ENCODE assay signal across 9 cellular contexts in genomic region chr2:36965196-36965595, GRCh38. TPM values are rescaled to one million over a fixed set of nuclear protein-coding genes. Genes with fewer than 3 reads are reported as not detected.
A peak's percentile ranks its signal among the peaks of the same experiment; 100 is the strongest.
DNase-seq lines count a peak whose midpoint lies in the region; ATAC-seq, FAIRE-seq and TF ChIP-seq lines count a peak whose summit lies in the region.
"Had no signal": no experiment of that assay in that cellular context is flagged by ENCODE, and none has a peak within 500 bp of the region (broad histone marks: within the 10 kb centered on the region; RNA-seq: fewer than 3 reads in every experiment).

No MANE protein-coding gene starts in this region.

- FAIRE-seq in pancreas (lab: Jason Lieb, UNC): no peak
- FAIRE-seq: A204.1 had no signal

- H3K27ac ChIP-seq in iPS-18a (ENCODE audit: low read length) (no peak overlapping the region), pancreas (no peak overlapping the region)

- H3K4me3 ChIP-seq in iPS-18a (ENCODE audit: low read length): peak overlapping the region; percentile 73
- peak overlapping the region in 2 of 4 donors; percentile 96 to 98 for H3K4me3 ChIP-seq in pancreas

- CTCF ChIA-PET in activated CD8-positive, alpha-beta T cell treated with anti-CD3 and anti-CD28 coated beads, Interleukin-2, amount 10 ng/mL, durations not matched to agents 7 days and 5 days (lab: Charles Lee): no interaction called here

- peak overlapping the region; percentile 49 for H3K9ac ChIP-seq in iPS-18a (ENCODE audit: low read length)

- intact Hi-C loops in pancreas (cut with DNase I): no loop called here

- DNase-seq in SIG-M5 treated with dmso at 0.1 percent for 504 hours (lab: John Stamatoyannopoulos, UW; ENCODE audit: unreplicated experiment): peak; percentile 52
- no peak for DNase-seq in SIG-M5 (lab: John Stamatoyannopoulos, UW)
- DNase-seq in activated CD8-positive, alpha-beta T cell treated with anti-CD3 and anti-CD28 coated beads, Interleukin-2, amount 10 ng/mL, durations not matched to agents 7 days and 5 days: no peak
- DNase-seq in stimulated activated naive CD8-positive, alpha-beta T cell treated with anti-CD3 and anti-CD28 coated beads, Interleukin-15, amount 100 ng/mL, for 72 hours: no peak
- no peak for DNase-seq in activated CD4-positive, CD25-positive, alpha-beta regulatory T cell (lab: John Stamatoyannopoulos, UW)
- no peak for DNase-seq in pancreas
- DNase-seq in NCI-H69 (lab: John Stamatoyannopoulos, UW): no peak

- 24 to 36% methylated on average over 2 of the region's 2 CpGs for WGBS in pancreas, 2 donors

- peaks cover 48% of the 10 kb centered on the region for H3K4me1 Mint-ChIP-seq in activated CD8-positive, alpha-beta T cell treated with anti-CD3 and anti-CD28 coated beads, Interleukin-2, amount 10 ng/mL, durations not matched to agents 7 days and 5 days (ENCODE audit: low read depth)
- peaks cover 70% of the 10 kb centered on the region for H3K4me1 Mint-ChIP-seq in stimulated activated naive CD8-positive, alpha-beta T cell treated with anti-CD3 and anti-CD28 coated beads, Interleukin-15, amount 100 ng/mL, for 72 hours

- peak overlapping the region; percentile 93 for H3K4me3 Mint-ChIP-seq in activated CD8-positive, alpha-beta T cell treated with anti-CD3 and anti-CD28 coated beads, Interleukin-2, amount 10 ng/mL, durations not matched to agents 7 days and 5 days
- H3K4me3 Mint-ChIP-seq in stimulated activated naive CD8-positive, alpha-beta T cell treated with anti-CD3 and anti-CD28 coated beads, Interleukin-15, amount 100 ng/mL, for 72 hours: peak overlapping the region; percentile 95 to 96

- TF ChIP-seq CTCF in pancreas (IDR thresholded peaks at IDR 0.05): no peak

- H3K36me3 ChIP-seq in iPS-18a (ENCODE audit: control insufficient read depth, low read depth, low read length) (no peaks in the 10 kb centered on the region), pancreas (no peaks in the 10 kb centered on the region)

- H3K27me3 ChIP-seq in iPS-18a (ENCODE audit: control insufficient read depth, insufficient read depth, low read length) (peaks cover 11% of the 10 kb centered on the region), pancreas (no peaks in the 10 kb centered on the region)

- ATAC-seq in activated CD8-positive, alpha-beta T cell treated with anti-CD3 and anti-CD28 coated beads, Interleukin-2, amount 10 ng/mL, durations not matched to agents 7 days and 5 days: no peak
- no peak for ATAC-seq in stimulated activated naive CD8-positive, alpha-beta T cell treated with anti-CD3 and anti-CD28 coated beads, Interleukin-15, amount 100 ng/mL, for 72 hours
- no peak for ATAC-seq in pancreas

- no peaks in the 10 kb centered on the region for H3K27me3 Mint-ChIP-seq in activated CD8-positive, alpha-beta T cell treated with anti-CD3 and anti-CD28 coated beads, Interleukin-2, amount 10 ng/mL, durations not matched to agents 7 days and 5 days (ENCODE audit: low read depth)
- H3K27me3 Mint-ChIP-seq in stimulated activated naive CD8-positive, alpha-beta T cell treated with anti-CD3 and anti-CD28 coated beads, Interleukin-15, amount 100 ng/mL, for 72 hours: no peaks in the 10 kb centered on the region

- peaks cover 14% of the 10 kb centered on the region for H3K36me3 Mint-ChIP-seq in activated CD8-positive, alpha-beta T cell treated with anti-CD3 and anti-CD28 coated beads, Interleukin-2, amount 10 ng/mL, durations not matched to agents 7 days and 5 days (ENCODE audit: low read depth)

- peaks cover 45% of the 10 kb centered on the region for H3K4me1 ChIP-seq in iPS-18a (ENCODE audit: control insufficient read depth, low read depth, low read length)
- peaks cover 0 to 13% (median 10%) of the 10 kb centered on the region in 3 donors for H3K4me1 ChIP-seq in pancreas

- no peaks in the 10 kb centered on the region for H3K9me3 ChIP-seq in iPS-18a (ENCODE audit: control insufficient read depth, low read depth, low read length)
- H3K9me3 ChIP-seq in pancreas: no peaks in the 10 kb centered on the region

- peak overlapping the region; percentile 92 for H3K27ac Mint-ChIP-seq in activated CD8-positive, alpha-beta T cell treated with anti-CD3 and anti-CD28 coated beads, Interleukin-2, amount 10 ng/mL, durations not matched to agents 7 days and 5 days
- peak overlapping the region; percentile 97 to 98 for H3K27ac Mint-ChIP-seq in stimulated activated naive CD8-positive, alpha-beta T cell treated with anti-CD3 and anti-CD28 coated beads, Interleukin-15, amount 100 ng/mL, for 72 hours

- POLR2A ChIA-PET in activated CD8-positive, alpha-beta T cell treated with anti-CD3 and anti-CD28 coated beads, Interleukin-2, amount 10 ng/mL, durations not matched to agents 7 days and 5 days (lab: Charles Lee): interaction anchor here (0.5 kb wide), 1 partner anchor 343 kb away, joined by 3 read pairs; no protein-coding TSS in a partner anchor

- no peaks in the 10 kb centered on the region for H3K9me3 Mint-ChIP-seq in activated CD8-positive, alpha-beta T cell treated with anti-CD3 and anti-CD28 coated beads, Interleukin-2, amount 10 ng/mL, durations not matched to agents 7 days and 5 days (ENCODE audit: insufficient read depth)
- H3K9me3 Mint-ChIP-seq in stimulated activated naive CD8-positive, alpha-beta T cell treated with anti-CD3 and anti-CD28 coated beads, Interleukin-15, amount 100 ng/mL, for 72 hours: no peaks in the 10 kb centered on the region

RNA-seq across cellular contexts. Expression of gene STRN, which starts 1.1 kb away (rescaled TPM):
- 10 to 100 TPM; 35.8 to 38.1 TPM for total RNA-seq in activated CD8-positive, alpha-beta T cell treated with anti-CD3 and anti-CD28 coated beads, Interleukin-2, amount 10 ng/mL, durations not matched to agents 7 days and 5 days
- 10 to 100 TPM in 2 of 6 donors, 1 to 10 TPM in 4; 6.9 to 16.2 (median 8.7) TPM for total RNA-seq in pancreas
- 1 to 10 TPM; 1.8 to 3.0 TPM for polyA plus RNA-seq in pancreas
